Comparison of ENCODE assay signal across 1 cellular context in genomic region chr2:85302106-85302505, GRCh38.
TF ChIP-seq lines count a peak whose summit lies in the region.

No MANE protein-coding gene starts in this region.

TF ChIP-seq in GM23338, 12 proteins besides CTCF, POLR2A, EP300 and RAD21 (continued from another document):
- no peak for TF ChIP-seq ZNF462 (CRISPR knock-in tag; IDR thresholded peaks at IDR 0.05)
- TF ChIP-seq REST (IDR thresholded peaks at IDR 0.05; ENCODE audit: unreplicated experiment), result no peak
- no peak for TF ChIP-seq ETS1 (IDR thresholded peaks at IDR 0.05)
- no peak for TF ChIP-seq EZH2phosphoT487 (IDR thresholded peaks at IDR 0.05; ENCODE audit: unreplicated experiment)
TF ChIP-seq in GM23338: peak in this region for 0.
